ENCODE assay signal across 8 cellular contexts in genomic region chr1:160399544-160400283, GRCh38. TPM values are rescaled to one million over a fixed set of nuclear protein-coding genes. Genes with fewer than 3 reads are reported as not detected.
DNase-seq lines count a peak whose midpoint lies in the region; ATAC-seq, FAIRE-seq and TF ChIP-seq lines count a peak whose summit lies in the region.

No MANE protein-coding gene starts in this region.

- peak in 1 of 2 donors; percentile 18 for ATAC-seq in stimulated activated naive B cell treated with anti-CD40 and anti-IgM and Interleukin-4, amounts not matched to agents 10 μg/mL and 1 μg/mL and 100 μg/mL, for 72 hours (replicated peaks)
- no peak for ATAC-seq in GM18858 (IDR thresholded peaks at IDR 0.05; ENCODE audit: unreplicated experiment)

- H3K27ac ChIP-seq in HUES64 (ENCODE audit: low read depth, low read length) = peak overlapping the region; percentile 90

- in situ Hi-C loops in astrocyte of the cerebellum (cut with HindIII; ENCODE audit: low sequenced_read_pairs) = no loop called here

- H3K4me1 ChIP-seq in HUES64 (ENCODE audit: insufficient read depth, low read length) = peaks cover 42% of the 10 kb centered on the region

- 9% methylated on average over 17 of the region's 19 CpGs for WGBS in HUES64

- TF ChIP-seq CTCF in astrocyte of the cerebellum (IDR thresholded peaks at IDR 0.05; ENCODE audit: low read depth, low read length, missing control alignments) (no peak), D721Med (IDR thresholded peaks at IDR 0.05; ENCODE audit: insufficient read depth, missing control alignments) (no peak)

- H3K9me3 Mint-ChIP-seq in stimulated activated naive B cell treated with anti-CD40 and anti-IgM and Interleukin-4, amounts not matched to agents 10 μg/mL and 1 μg/mL and 100 μg/mL, for 72 hours = no peaks in the 10 kb centered on the region

- H3K4me3 ChIP-seq in HUES64 (ENCODE audit: low read length) (peak overlapping the region; percentile 82), astrocyte of the cerebellum (ENCODE audit: low read depth, low read length) (peak overlapping the region; percentile 82)

- no peak for FAIRE-seq in D721Med (lab: Jason Lieb, UNC)

- no peaks in the 10 kb centered on the region for H3K36me3 ChIP-seq in HUES64 (ENCODE audit: insufficient read depth, low read length)

- H3K27me3 ChIP-seq in HUES64 (ENCODE audit: insufficient read depth, low read length) = no peaks in the 10 kb centered on the region

- no peaks in the 10 kb centered on the region for H3K9me3 ChIP-seq in HUES64 (ENCODE audit: insufficient read depth, low read depth, low read length)

- H3K27me3 Mint-ChIP-seq in stimulated activated naive B cell treated with anti-CD40 and anti-IgM and Interleukin-4, amounts not matched to agents 10 μg/mL and 1 μg/mL and 100 μg/mL, for 72 hours = peaks cover 7 to 10% of the 10 kb centered on the region in 2 donors

- DNase-seq in astrocyte of the cerebellum (ENCODE audit: low read depth) (no peak), islet precursor cell (peak; percentile 39), amygdala (lab: John Stamatoyannopoulos, UW) (no peak), HK-2 (ENCODE audit: unreplicated experiment) (no peak), D721Med (ENCODE audit: insufficient read length, low spot score) (no peak)
- no peak for DNase-seq in stimulated activated naive B cell treated with anti-CD40 and anti-IgM and Interleukin-4, amounts not matched to agents 10 μg/mL and 1 μg/mL and 100 μg/mL, for 72 hours

- H3K9ac ChIP-seq in HUES64 (ENCODE audit: low read depth, low read length) = peak overlapping the region; percentile 88

- peak overlapping the region; percentile 22 to 46 for H3K4me3 Mint-ChIP-seq in stimulated activated naive B cell treated with anti-CD40 and anti-IgM and Interleukin-4, amounts not matched to agents 10 μg/mL and 1 μg/mL and 100 μg/mL, for 72 hours

- no peak overlapping the region for H3K27ac Mint-ChIP-seq in stimulated activated naive B cell treated with anti-CD40 and anti-IgM and Interleukin-4, amounts not matched to agents 10 μg/mL and 1 μg/mL and 100 μg/mL, for 72 hours

- peaks cover 20 to 33% of the 10 kb centered on the region in 2 donors for H3K4me1 Mint-ChIP-seq in stimulated activated naive B cell treated with anti-CD40 and anti-IgM and Interleukin-4, amounts not matched to agents 10 μg/mL and 1 μg/mL and 100 μg/mL, for 72 hours

- no peaks in the 10 kb centered on the region for H3K36me3 Mint-ChIP-seq in stimulated activated naive B cell treated with anti-CD40 and anti-IgM and Interleukin-4, amounts not matched to agents 10 μg/mL and 1 μg/mL and 100 μg/mL, for 72 hours

RNA-seq across cellular contexts. Expression of gene VANGL2, which starts 0.7 kb away (rescaled TPM):
- polyA plus RNA-seq in HUES64 (2013, experiment 1 of 2) = 41.6 TPM
- 53.8 TPM for polyA plus RNA-seq in HUES64 (2013, experiment 2 of 2)

RNA-seq across cellular contexts. Expression of gene NHLH1, which starts 32.8 kb away (rescaled TPM):
- polyA plus RNA-seq in HUES64 (2013, experiment 1 of 2) = 0.55 TPM
- polyA plus RNA-seq in HUES64 (2013, experiment 2 of 2) = 1.8 TPM

RNA-seq across cellular contexts. Expression of gene NCSTN, which starts 56.5 kb away (rescaled TPM):
- polyA plus RNA-seq in HUES64 (2013, experiment 1 of 2) = 53.9 TPM
- 51.9 TPM for polyA plus RNA-seq in HUES64 (2013, experiment 2 of 2)

RNA-seq across cellular contexts. Expression of gene COPA, which starts 56.7 kb away (rescaled TPM):
- 73.8 TPM for polyA plus RNA-seq in HUES64 (2013, experiment 1 of 2)
- polyA plus RNA-seq in HUES64 (2013, experiment 2 of 2) = 69.4 TPM
